ENCODE assay signal across 8 cellular contexts in genomic region chr7:4681218-4681851, GRCh38. TPM values are rescaled to one million over a fixed set of nuclear protein-coding genes. Genes with fewer than 3 reads are reported as not detected.
DNase-seq lines count a peak whose midpoint lies in the region; TF ChIP-seq lines count a peak whose summit lies in the region.

No MANE protein-coding gene starts in this region.

- no peaks in the 10 kb centered on the region for H4K20me1 ChIP-seq in GM23248 (ENCODE audit: insufficient read depth)

- H3K36me3 ChIP-seq in GM23248 (ENCODE audit: low read depth) (no peaks in the 10 kb centered on the region), WERI-Rb-1 (peaks cover 10% of the 10 kb centered on the region), esophagus muscularis mucosa (no peaks in the 10 kb centered on the region), spleen (peaks cover 0 to 6% (median 0%) of the 10 kb centered on the region in 6 donors)

- peak overlapping the region; percentile 74 for H3K4me3 ChIP-seq in GM23248
- peak overlapping the region; percentile 39 for H3K4me3 ChIP-seq in WERI-Rb-1 (ENCODE audit: low read depth, low read length)
- H3K4me3 ChIP-seq in esophagus muscularis mucosa = peak overlapping the region; percentile 74 to 97 (median 90)
- peak overlapping the region; percentile 12 to 96 (median 65) for H3K4me3 ChIP-seq in spleen

- H3K9me3 ChIP-seq in GM23248 (ENCODE audit: low read depth) = no peaks in the 10 kb centered on the region
- H3K9me3 ChIP-seq in WERI-Rb-1 (ENCODE audit: severe bottlenecking) = peaks cover 2% of the 10 kb centered on the region
- no peaks in the 10 kb centered on the region for H3K9me3 ChIP-seq in esophagus muscularis mucosa
- no peaks in the 10 kb centered on the region for H3K9me3 ChIP-seq in spleen

- peaks cover 9% of the 10 kb centered on the region for H3K4me1 ChIP-seq in GM23248 (ENCODE audit: insufficient read depth)
- H3K4me1 ChIP-seq in esophagus muscularis mucosa = peaks cover 18 to 39% (median 35%) of the 10 kb centered on the region in 4 donors
- peaks cover 17 to 41% (median 38%) of the 10 kb centered on the region in 6 donors for H3K4me1 ChIP-seq in spleen

- 88 to 89% methylated on average over 6 of the region's 6 CpGs for WGBS in GM23248 (ENCODE audit: low coverage in 1 of 2, low lambda C conversion rate in 2 of 2, missing lambda C conversion rate in 2 of 2), 2 experiments
- 75% methylated on average over 6 of the region's 6 CpGs for WGBS in esophagus muscularis mucosa
- WGBS in spleen, 5 donors = 78 to 85% (median 83%) methylated on average over 6 of the region's 6 CpGs

- TF ChIP-seq EP300 in esophagus muscularis mucosa (IDR thresholded peaks at IDR 0.05) = no peak

- DNase-seq in GM23248 (no peak), WERI-Rb-1 (no peak), esophagus muscularis mucosa (ENCODE audit: extremely low spot score) (no peak), spleen (no peak), NCI-H2107 (lab: John Stamatoyannopoulos, UW) (no peak), GM20000 (ENCODE audit: low spot score) (no peak), NCI-H524 (lab: John Stamatoyannopoulos, UW) (no peak), NCI-H146 (lab: John Stamatoyannopoulos, UW) (no peak)

- H3K4me2 ChIP-seq in GM23248 (ENCODE audit: unreplicated experiment) = peak overlapping the region; percentile 98

- TF ChIP-seq POLR2A in esophagus muscularis mucosa (IDR thresholded peaks at IDR 0.05; ENCODE audit: low read depth) (no peak), spleen (IDR thresholded peaks at IDR 0.05) (no peak)

- peaks cover 17% of the 10 kb centered on the region for H3F3A ChIP-seq in GM23248 (ENCODE audit: insufficient read depth)

- peak overlapping the region; percentile 80 for H3K27ac ChIP-seq in GM23248
- H3K27ac ChIP-seq in WERI-Rb-1 = peak overlapping the region; percentile 73
- H3K27ac ChIP-seq in esophagus muscularis mucosa (replicated peaks in 1 of 4) = peak overlapping the region; percentile 77 to 94 (median 80)
- peak overlapping the region in 7 of 8 donors; percentile 63 to 95 (median 83) for H3K27ac ChIP-seq in spleen

- TF ChIP-seq CTCF in WERI-Rb-1 (IDR thresholded peaks at IDR 0.05; ENCODE audit: low read depth, low read length) = no peak
- TF ChIP-seq CTCF in esophagus muscularis mucosa (IDR thresholded peaks at IDR 0.05) = no peak
- TF ChIP-seq CTCF in spleen (IDR thresholded peaks at IDR 0.05 in 8 of 11, conservative IDR thresholded peaks at IDR 0.05 in 3 of 11) = no peak
- TF ChIP-seq CTCF in GM20000 (IDR thresholded peaks at IDR 0.05; ENCODE audit: extremely low read depth, missing control alignments) = no peak

- peak overlapping the region; percentile 79 for H2AFZ ChIP-seq in GM23248

- in situ Hi-C loops in GM23248 (cut with MboI) = no loop called here

- peaks cover 39% of the 10 kb centered on the region for H3K79me2 ChIP-seq in GM23248 (ENCODE audit: insufficient read depth)

- H3K27me3 ChIP-seq in GM23248 (replicated peaks; ENCODE audit: insufficient read depth) (no peaks in the 10 kb centered on the region), WERI-Rb-1 (ENCODE audit: insufficient read depth, low read depth, severe bottlenecking) (no peaks in the 10 kb centered on the region), esophagus muscularis mucosa (no peaks in the 10 kb centered on the region), spleen (replicated peaks in 1 of 7) (no peaks in the 10 kb centered on the region)

- intact Hi-C loops in esophagus muscularis mucosa (cut with DNase I) = no loop called here
- intact Hi-C loops in spleen (cut with DNase I; ENCODE audit: low total_unique reads) = loop anchor here (5.0 kb wide), 1 partner anchor 39 kb away; no protein-coding TSS in a partner anchor

- peak overlapping the region; percentile 89 for H3K9ac ChIP-seq in GM23248

- H3K9me2 ChIP-seq in GM23248 (ENCODE audit: insufficient read depth) = no peaks in the 10 kb centered on the region

RNA-seq across cellular contexts. Expression of gene FOXK1, which starts 0.8 kb away (rescaled TPM):
- total RNA-seq in GM23248 (2014; rRNA removed; shearing (Covaris generic)) = 16.4 and 21.4 TPM in 2 replicates
- polyA plus RNA-seq in GM23248 (2016; fragmentation: Nextera tagmentation; extraction: Ambion mirVana) = 7.4 and 8.5 TPM in 2 replicates
- 10 to 100 TPM; 23.4 to 46.1 (median 36.3) TPM for total RNA-seq in esophagus muscularis mucosa
- total RNA-seq in spleen = 10 to 100 TPM; 26.3 to 46.0 (median 36.9) TPM
- 10 to 100 TPM in 1 of 3 donors, 1 to 10 TPM in 2; 2.6 to 12.2 (median 2.7) TPM for polyA plus RNA-seq in spleen

Comparison
In these comparisons a context has a peak if more than half of its experiments do, and no peak if none do; other contexts are left out.
1. H3K4me3 ChIP-seq: peak in every context shown above with its lines; median percentile 90 in esophagus muscularis mucosa; 74 in GM23248; 65 in spleen; 39 in WERI-Rb-1.